11 cellular contexts compared by ENCODE assay signal in genomic region chr6:40529040-40529439, GRCh38. TPM values are rescaled to one million over a fixed set of nuclear protein-coding genes. Genes with fewer than 3 reads are reported as not detected.
"Had no signal": no experiment of that assay in that cellular context is flagged by ENCODE, and none has a peak within 500 bp of the region (broad histone marks: within the 10 kb centered on the region; RNA-seq: fewer than 3 reads in every experiment).

No MANE protein-coding gene starts in this region.

- FAIRE-seq: H54, HTR-8/SVneo had no signal

- H3K27ac ChIP-seq: GM23248, KMS-11 had no signal

- H3K4me3 ChIP-seq: GM23248 had no signal

- DNase-seq: GM23248, GOT3, H9, HCEC 1CT, HFFc6, KBM-7 had no signal

- H3K4me2 ChIP-seq: KMS-11 had no signal

- H2AFZ ChIP-seq: GM23248 had no signal

- H3K9ac ChIP-seq: GM23248, KMS-11 had no signal

RNA-seq across cellular contexts. Expression of gene LRFN2, which starts 58.1 kb away (rescaled TPM):
- total RNA-seq: GM23248, HFFc6, HT-29 had no signal
- polyA plus RNA-seq: GM23248, IgD-negative memory B cell had no signal
